29 cellular contexts compared by ENCODE assay signal in genomic region chr5:128764910-128765309, GRCh38.
DNase-seq lines count a peak whose midpoint lies in the region; ATAC-seq and TF ChIP-seq lines count a peak whose summit lies in the region.
"Had no signal": no experiment of that assay in that cellular context is flagged by ENCODE, and none has a peak within 500 bp of the region (broad histone marks: within the 10 kb centered on the region; RNA-seq: fewer than 3 reads in every experiment).

No MANE protein-coding gene starts in this region.

- peak; percentile 47 for DNase-seq in Right ventricle myocardium superior
- no peak for DNase-seq in right atrium auricular region (ENCODE audit: low spot score)
- peak; percentile 18 for DNase-seq in fibroblast of the aortic adventitia (ENCODE audit: low read depth)
- peak; percentile 37 to 84 (median 76) for DNase-seq in right cardiac atrium
- no peak for DNase-seq in effector memory CD8-positive, alpha-beta T cell
- DNase-seq in activated T-helper 1 cell treated with anti-CD3 and anti-CD28 coated beads, Interleukin-12 subunit alpha, Interleukin-12 subunit beta, Interleukin-2, Interleukin-4 antibody, amounts not matched to agents 30 ng/mL and 10 ng/mL and 1 ng/mL, durations not matched to agents 14 hours and 24 hours and 36 hours (ENCODE audit: low spot score) = no peak
- DNase-seq: CD4-positive, alpha-beta T cell; COR-L47; DMS79; EL; GDM1; HFFc6; NCI-H1092; NCI-H1436; NCI-H187; NCI-H2081 treated with DMSO at 0.1 percent for 48 hours; NCI-H2171 treated with DMSO at 0.1 percent for 48 hours; NCI-H345; NCI-H524 treated with DMSO at 0.1 percent for 48 hours; NCI-H774; PC-9; SHP77 had no signal

- H3K4me3 Mint-ChIP-seq in effector memory CD8-positive, alpha-beta T cell = no peak overlapping the region
- no peak overlapping the region for H3K4me3 Mint-ChIP-seq in activated T-helper 1 cell treated with anti-CD3 and anti-CD28 coated beads, Interleukin-12 subunit alpha, Interleukin-12 subunit beta, Interleukin-2, Interleukin-4 antibody, amounts not matched to agents 30 ng/mL and 10 ng/mL and 1 ng/mL, durations not matched to agents 14 hours and 24 hours and 36 hours
- H3K4me3 Mint-ChIP-seq: CD4-positive, alpha-beta T cell; GM23338; HFFc6; IgD-negative memory B cell had no signal

- H3K27me3 Mint-ChIP-seq in effector memory CD8-positive, alpha-beta T cell = no peaks in the 10 kb centered on the region
- H3K27me3 Mint-ChIP-seq in activated T-helper 1 cell treated with anti-CD3 and anti-CD28 coated beads, Interleukin-12 subunit alpha, Interleukin-12 subunit beta, Interleukin-2, Interleukin-4 antibody, amounts not matched to agents 30 ng/mL and 10 ng/mL and 1 ng/mL, durations not matched to agents 14 hours and 24 hours and 36 hours (ENCODE audit: insufficient read depth) = no peaks in the 10 kb centered on the region
- H3K27me3 Mint-ChIP-seq: CD4-positive, alpha-beta T cell; IgD-negative memory B cell had no signal

- no peaks in the 10 kb centered on the region for H3K27me3 ChIP-seq in right atrium auricular region
- H3K27me3 ChIP-seq in right cardiac atrium (ENCODE audit: control insufficient read depth, insufficient read depth) = no peaks in the 10 kb centered on the region

- no peak overlapping the region for H3K4me3 ChIP-seq in right atrium auricular region
- H3K4me3 ChIP-seq in fibroblast of the aortic adventitia (ENCODE audit: low read depth, low read length) = no peak overlapping the region
- H3K4me3 ChIP-seq in right cardiac atrium (ENCODE audit: low read length) = no peak overlapping the region
- H3K4me3 ChIP-seq: GM12878, GM23338, HAP-1, PC-9 had no signal

- H3K9me3 Mint-ChIP-seq in effector memory CD8-positive, alpha-beta T cell = peaks cover 0 to 7% of the 10 kb centered on the region in 2 donors
- no peaks in the 10 kb centered on the region for H3K9me3 Mint-ChIP-seq in activated T-helper 1 cell treated with anti-CD3 and anti-CD28 coated beads, Interleukin-12 subunit alpha, Interleukin-12 subunit beta, Interleukin-2, Interleukin-4 antibody, amounts not matched to agents 30 ng/mL and 10 ng/mL and 1 ng/mL, durations not matched to agents 14 hours and 24 hours and 36 hours
- H3K9me3 Mint-ChIP-seq: HFFc6 had no signal

- H3K9me3 ChIP-seq in right atrium auricular region (no peaks in the 10 kb centered on the region), right cardiac atrium (ENCODE audit: control insufficient read depth, low read length) (no peaks in the 10 kb centered on the region)
- H3K9me3 ChIP-seq: HAP-1 had no signal

- intact Hi-C loops in Right ventricle myocardium superior (cut with DNase I) = no loop called here
- intact Hi-C loops in right cardiac atrium (cut with DNase I) = no loop called here
- intact Hi-C loops in activated T-helper 1 cell treated with anti-CD3 and anti-CD28 coated beads, Interleukin-12 subunit alpha, Interleukin-12 subunit beta, Interleukin-2, Interleukin-4 antibody, amounts not matched to agents 30 ng/mL and 10 ng/mL and 1 ng/mL, durations not matched to agents 14 hours and 24 hours and 36 hours (cut with micrococcal nuclease) = no loop called here

- H3K36me3 Mint-ChIP-seq in effector memory CD8-positive, alpha-beta T cell (ENCODE audit: insufficient read depth) = no peaks in the 10 kb centered on the region
- no peaks in the 10 kb centered on the region for H3K36me3 Mint-ChIP-seq in activated T-helper 1 cell treated with anti-CD3 and anti-CD28 coated beads, Interleukin-12 subunit alpha, Interleukin-12 subunit beta, Interleukin-2, Interleukin-4 antibody, amounts not matched to agents 30 ng/mL and 10 ng/mL and 1 ng/mL, durations not matched to agents 14 hours and 24 hours and 36 hours (ENCODE audit: low read depth)
- H3K36me3 Mint-ChIP-seq: IgD-negative memory B cell had no signal

- ATAC-seq in Right ventricle myocardium superior (ENCODE audit: poor library complexity) = peak; percentile 60
- peak; percentile 53 to 77 for ATAC-seq in right cardiac atrium
- no peak for ATAC-seq in HG02642 (IDR thresholded peaks at IDR 0.05; ENCODE audit: poor library complexity, unreplicated experiment)
- no peak for ATAC-seq in effector memory CD8-positive, alpha-beta T cell (replicated peaks)
- ATAC-seq: GM12878, GM23338 had no signal

- no peaks in the 10 kb centered on the region for H3K4me1 Mint-ChIP-seq in effector memory CD8-positive, alpha-beta T cell (ENCODE audit: low read depth in 2 of 2)
- H3K4me1 Mint-ChIP-seq in activated T-helper 1 cell treated with anti-CD3 and anti-CD28 coated beads, Interleukin-12 subunit alpha, Interleukin-12 subunit beta, Interleukin-2, Interleukin-4 antibody, amounts not matched to agents 30 ng/mL and 10 ng/mL and 1 ng/mL, durations not matched to agents 14 hours and 24 hours and 36 hours (ENCODE audit: low read depth) = no peaks in the 10 kb centered on the region
- H3K4me1 Mint-ChIP-seq: GM23338, IgD-negative memory B cell had no signal

- WGBS in right cardiac atrium = 56% methylated on average over 3 of the region's 3 CpGs

- no peak overlapping the region for H3K27ac Mint-ChIP-seq in effector memory CD8-positive, alpha-beta T cell
- no peak overlapping the region for H3K27ac Mint-ChIP-seq in activated T-helper 1 cell treated with anti-CD3 and anti-CD28 coated beads, Interleukin-12 subunit alpha, Interleukin-12 subunit beta, Interleukin-2, Interleukin-4 antibody, amounts not matched to agents 30 ng/mL and 10 ng/mL and 1 ng/mL, durations not matched to agents 14 hours and 24 hours and 36 hours
- H3K27ac Mint-ChIP-seq: CD4-positive, alpha-beta T cell; GM23338; HFFc6; IgD-negative memory B cell had no signal

- H3K36me3 ChIP-seq in right atrium auricular region = no peaks in the 10 kb centered on the region
- H3K36me3 ChIP-seq: HAP-1 had no signal

- TF ChIP-seq CTCF in right atrium auricular region (IDR thresholded peaks at IDR 0.05) = no peak
- TF ChIP-seq CTCF in fibroblast of the aortic adventitia (IDR thresholded peaks at IDR 0.05; ENCODE audit: insufficient read depth, low read length) = no peak

- no peak overlapping the region for H3K27ac ChIP-seq in right atrium auricular region
- no peak overlapping the region for H3K27ac ChIP-seq in right cardiac atrium (ENCODE audit: low read length)
- H3K27ac ChIP-seq: HL-60, KMS-11, PC-9 had no signal

- H3K4me1 ChIP-seq in right atrium auricular region (no peaks in the 10 kb centered on the region), right cardiac atrium (ENCODE audit: control insufficient read depth, insufficient read depth, low read length) (no peaks in the 10 kb centered on the region)
- H3K4me1 ChIP-seq: HAP-1 had no signal

Comparison
In these comparisons a context has a peak if more than half of its experiments do, and no peak if none do; other contexts are left out.
1. DNase-seq: peak in Right ventricle myocardium superior (single experiment), fibroblast of the aortic adventitia (single experiment) and right cardiac atrium (3 of 3); none in right atrium auricular region (single experiment), effector memory CD8-positive, alpha-beta T cell (0 of 3) and activated T-helper 1 cell treated with anti-CD3 and anti-CD28 coated beads, Interleukin-12 subunit alpha, Interleukin-12 subunit beta, Interleukin-2, Interleukin-4 antibody, amounts not matched to agents 30 ng/mL and 10 ng/mL and 1 ng/mL, durations not matched to agents 14 hours and 24 hours and 36 hours (single experiment).
2. ATAC-seq: peak in Right ventricle myocardium superior (single experiment) and right cardiac atrium (2 of 2); none in HG02642 (single experiment) and effector memory CD8-positive, alpha-beta T cell (single experiment).